Comparison of ENCODE assay signal across 1 cellular context in genomic region chr3:39641210-39641718, GRCh38.
TF ChIP-seq lines count a peak whose summit lies in the region.

No MANE protein-coding gene starts in this region.

TF ChIP-seq in K562, 482 proteins besides CTCF, POLR2A, EP300 and RAD21 (continued from another document):
- TF ChIP-seq THRA (IDR thresholded peaks at IDR 0.05) = no peak
TF ChIP-seq in K562: peak in this region for 0.
